ENCODE assay signal across 23 cellular contexts in the genomic region with DNA sequence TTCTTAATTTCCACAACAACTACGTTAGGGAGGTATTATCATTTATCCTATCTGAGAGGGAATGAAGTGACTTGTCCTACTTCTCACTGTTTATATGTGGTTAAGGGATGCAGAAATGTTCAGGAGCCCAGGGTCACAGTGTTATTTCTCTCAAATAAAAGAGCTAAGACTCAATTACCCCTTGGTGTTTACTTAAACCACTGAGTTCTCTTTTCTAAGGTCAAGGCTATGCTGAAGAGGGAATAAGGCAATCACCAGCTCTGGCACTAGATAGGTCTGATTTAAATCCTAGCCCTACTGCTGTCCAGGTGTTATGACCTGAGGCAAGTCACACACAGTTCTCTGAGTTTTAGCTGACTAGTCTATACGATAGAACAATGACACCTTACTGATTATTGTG. TPM values are rescaled to one million over a fixed set of nuclear protein-coding genes. Genes with fewer than 3 reads are reported as not detected.
DNase-seq lines count a peak whose midpoint lies in the region; ATAC-seq and TF ChIP-seq lines count a peak whose summit lies in the region.
"Had no signal": no experiment of that assay in that cellular context is flagged by ENCODE, and none has a peak within 500 bp of the region (broad histone marks: within the 10 kb centered on the region; RNA-seq: fewer than 3 reads in every experiment).

No MANE protein-coding gene starts in this region.

- intact Hi-C loops in activated CD8-positive, alpha-beta T cell treated with anti-CD3 and anti-CD28 coated beads for 36 hours (cut with micrococcal nuclease): no loop called here
- intact Hi-C loops in activated T-helper 1 cell treated with anti-CD3 and anti-CD28 coated beads, Interleukin-12 subunit alpha, Interleukin-12 subunit beta, Interleukin-2, Interleukin-4 antibody, amounts not matched to agents 30 ng/mL and 10 ng/mL and 1 ng/mL, durations not matched to agents 14 hours and 24 hours and 36 hours (cut with micrococcal nuclease): no loop called here
- intact Hi-C loops in left lung (cut with DNase I): no loop called here

- H3K9me3 Mint-ChIP-seq in activated CD8-positive, alpha-beta T cell treated with anti-CD3 and anti-CD28 coated beads, Interleukin-2, amount 10 ng/mL, durations not matched to agents 7 days and 5 days (ENCODE audit: insufficient read depth): no peaks in the 10 kb centered on the region
- no peaks in the 10 kb centered on the region for H3K9me3 Mint-ChIP-seq in activated CD8-positive, alpha-beta T cell treated with anti-CD3 and anti-CD28 coated beads for 36 hours
- no peaks in the 10 kb centered on the region for H3K9me3 Mint-ChIP-seq in activated T-helper 1 cell treated with anti-CD3 and anti-CD28 coated beads, Interleukin-12 subunit alpha, Interleukin-12 subunit beta, Interleukin-2, Interleukin-4 antibody, amounts not matched to agents 30 ng/mL and 10 ng/mL and 1 ng/mL, durations not matched to agents 14 hours and 24 hours and 36 hours
- no peaks in the 10 kb centered on the region for H3K9me3 Mint-ChIP-seq in type B pancreatic cell
- H3K9me3 Mint-ChIP-seq: HFFc6 had no signal

- peaks cover 0 to 33% of the 10 kb centered on the region in 2 donors for H3K4me1 ChIP-seq in left lung
- H3K4me1 ChIP-seq: A549, BE2C, HAP-1 had no signal

- CTCF ChIA-PET in activated CD8-positive, alpha-beta T cell treated with anti-CD3 and anti-CD28 coated beads, Interleukin-2, amount 10 ng/mL, durations not matched to agents 7 days and 5 days (lab: Charles Lee): interaction anchor here (0.5 to 2.2 kb wide), 2 partner anchors 13 to 40 kb away, joined by 3 to 5 read pairs; no protein-coding TSS in a partner anchor
- CTCF ChIA-PET in activated CD8-positive, alpha-beta T cell treated with anti-CD3 and anti-CD28 coated beads for 36 hours (lab: Charles Lee): interaction anchor here (1.0 to 1.2 kb wide), 3 partner anchors 19 to 350 kb away, joined by 3 read pairs; no protein-coding TSS in a partner anchor

- no peaks in the 10 kb centered on the region for H3K36me3 ChIP-seq in left lung
- H3K36me3 ChIP-seq: BE2C; BLaER1 treated with 17β-estradiol and CSF1 and Interleukin-3, amounts not matched to agents 10 nM and 100 nM; HAP-1 had no signal

- no peak overlapping the region for H3K4me3 Mint-ChIP-seq in activated CD8-positive, alpha-beta T cell treated with anti-CD3 and anti-CD28 coated beads, Interleukin-2, amount 10 ng/mL, durations not matched to agents 7 days and 5 days
- H3K4me3 Mint-ChIP-seq in activated CD8-positive, alpha-beta T cell treated with anti-CD3 and anti-CD28 coated beads for 36 hours: no peak overlapping the region
- H3K4me3 Mint-ChIP-seq in activated T-helper 1 cell treated with anti-CD3 and anti-CD28 coated beads, Interleukin-12 subunit alpha, Interleukin-12 subunit beta, Interleukin-2, Interleukin-4 antibody, amounts not matched to agents 30 ng/mL and 10 ng/mL and 1 ng/mL, durations not matched to agents 14 hours and 24 hours and 36 hours: no peak overlapping the region
- no peak overlapping the region for H3K4me3 Mint-ChIP-seq in type B pancreatic cell
- H3K4me3 Mint-ChIP-seq: CD4-positive, alpha-beta memory T cell; HFFc6 had no signal

- TF ChIP-seq CTCF in activated CD8-positive, alpha-beta T cell treated with anti-CD3 and anti-CD28 coated beads for 36 hours (IDR thresholded peaks at IDR 0.05): no peak
- TF ChIP-seq CTCF in left lung (IDR thresholded peaks at IDR 0.05) (no peak), type B pancreatic cell (conservative IDR thresholded peaks at IDR 0.05) (no peak)

- H3K9me3 ChIP-seq in left lung: no peaks in the 10 kb centered on the region
- H3K9me3 ChIP-seq: A549, BE2C, HAP-1 had no signal

- no peak for ATAC-seq in activated CD8-positive, alpha-beta T cell treated with anti-CD3 and anti-CD28 coated beads, Interleukin-2, amount 10 ng/mL, durations not matched to agents 7 days and 5 days
- no peak for ATAC-seq in activated CD8-positive, alpha-beta T cell treated with anti-CD3 and anti-CD28 coated beads for 36 hours
- ATAC-seq in left lung (peak; percentile 19), GM21529 (IDR thresholded peaks at IDR 0.05; ENCODE audit: unreplicated experiment) (no peak)
- ATAC-seq: A549 had no signal

- H3K27ac Mint-ChIP-seq in activated CD8-positive, alpha-beta T cell treated with anti-CD3 and anti-CD28 coated beads, Interleukin-2, amount 10 ng/mL, durations not matched to agents 7 days and 5 days: peak overlapping the region; percentile 5
- H3K27ac Mint-ChIP-seq in activated CD8-positive, alpha-beta T cell treated with anti-CD3 and anti-CD28 coated beads for 36 hours: no peak overlapping the region
- peak overlapping the region; percentile 41 for H3K27ac Mint-ChIP-seq in activated T-helper 1 cell treated with anti-CD3 and anti-CD28 coated beads, Interleukin-12 subunit alpha, Interleukin-12 subunit beta, Interleukin-2, Interleukin-4 antibody, amounts not matched to agents 30 ng/mL and 10 ng/mL and 1 ng/mL, durations not matched to agents 14 hours and 24 hours and 36 hours
- peak overlapping the region; percentile 26 for H3K27ac Mint-ChIP-seq in type B pancreatic cell
- H3K27ac Mint-ChIP-seq: CD4-positive, alpha-beta memory T cell; HFFc6 had no signal

- no peak overlapping the region for H3K4me3 ChIP-seq in left lung
- H3K4me3 ChIP-seq: A549; BLaER1 treated with 17β-estradiol and CSF1 and Interleukin-3, amounts not matched to agents 10 nM and 100 nM; HAP-1 had no signal

- H3K27ac ChIP-seq in left lung: no peak overlapping the region
- H3K27ac ChIP-seq: A549; BLaER1 treated with 17β-estradiol and CSF1 and Interleukin-3, amounts not matched to agents 10 nM and 100 nM had no signal

- DNase-seq in activated CD8-positive, alpha-beta T cell treated with anti-CD3 and anti-CD28 coated beads, Interleukin-2, amount 10 ng/mL, durations not matched to agents 7 days and 5 days: no peak
- DNase-seq in activated CD8-positive, alpha-beta T cell treated with anti-CD3 and anti-CD28 coated beads for 36 hours: no peak
- DNase-seq in activated T-helper 1 cell treated with anti-CD3 and anti-CD28 coated beads, Interleukin-12 subunit alpha, Interleukin-12 subunit beta, Interleukin-2, Interleukin-4 antibody, amounts not matched to agents 30 ng/mL and 10 ng/mL and 1 ng/mL, durations not matched to agents 14 hours and 24 hours and 36 hours (ENCODE audit: low spot score): no peak
- no peak for DNase-seq in left lung
- no peak for DNase-seq in type B pancreatic cell (ENCODE audit: extremely low spot score, unreplicated experiment)
- no peak for DNase-seq in superior temporal gyrus (ENCODE audit: extremely low spot score)
- no peak for DNase-seq in NCI-H82 (lab: John Stamatoyannopoulos, UW)
- DNase-seq: 8988T; ACHN; AML-193; BE2C; Calu3; CD4-positive, alpha-beta memory T cell; COR-L47; DMS53; DMS79 treated with DMSO at 0.1 percent for 48 hours; GF-D8; GOT3; HFFc6 had no signal

- H3K36me3 Mint-ChIP-seq in activated CD8-positive, alpha-beta T cell treated with anti-CD3 and anti-CD28 coated beads, Interleukin-2, amount 10 ng/mL, durations not matched to agents 7 days and 5 days (ENCODE audit: low read depth): peaks cover 15% of the 10 kb centered on the region
- no peaks in the 10 kb centered on the region for H3K36me3 Mint-ChIP-seq in activated CD8-positive, alpha-beta T cell treated with anti-CD3 and anti-CD28 coated beads for 36 hours (ENCODE audit: low read depth)
- peaks cover 7% of the 10 kb centered on the region for H3K36me3 Mint-ChIP-seq in activated T-helper 1 cell treated with anti-CD3 and anti-CD28 coated beads, Interleukin-12 subunit alpha, Interleukin-12 subunit beta, Interleukin-2, Interleukin-4 antibody, amounts not matched to agents 30 ng/mL and 10 ng/mL and 1 ng/mL, durations not matched to agents 14 hours and 24 hours and 36 hours (ENCODE audit: low read depth)
- H3K36me3 Mint-ChIP-seq in type B pancreatic cell: no peaks in the 10 kb centered on the region
- H3K36me3 Mint-ChIP-seq: CD4-positive, alpha-beta memory T cell had no signal

- H3K27me3 ChIP-seq in left lung: no peaks in the 10 kb centered on the region
- H3K27me3 ChIP-seq: BE2C; BLaER1 treated with 17β-estradiol and CSF1 and Interleukin-3, amounts not matched to agents 10 nM and 100 nM had no signal

- POLR2A ChIA-PET in activated CD8-positive, alpha-beta T cell treated with anti-CD3 and anti-CD28 coated beads, Interleukin-2, amount 10 ng/mL, durations not matched to agents 7 days and 5 days (lab: Charles Lee): interaction anchor here (2.4 kb wide), 1 partner anchor 35 kb away, joined by 7 read pairs; the partner anchor contains the start of gene BCL6
- POLR2A ChIA-PET in activated CD8-positive, alpha-beta T cell treated with anti-CD3 and anti-CD28 coated beads for 36 hours (lab: Charles Lee): interaction anchor here (0.6 to 1.1 kb wide), 2 partner anchors 35 to 285 kb away, joined by 3 to 4 read pairs; no protein-coding TSS in a partner anchor

- H3K27me3 Mint-ChIP-seq in activated CD8-positive, alpha-beta T cell treated with anti-CD3 and anti-CD28 coated beads, Interleukin-2, amount 10 ng/mL, durations not matched to agents 7 days and 5 days (ENCODE audit: low read depth): no peaks in the 10 kb centered on the region
- H3K27me3 Mint-ChIP-seq in activated CD8-positive, alpha-beta T cell treated with anti-CD3 and anti-CD28 coated beads for 36 hours: peaks cover 2% of the 10 kb centered on the region
- no peaks in the 10 kb centered on the region for H3K27me3 Mint-ChIP-seq in activated T-helper 1 cell treated with anti-CD3 and anti-CD28 coated beads, Interleukin-12 subunit alpha, Interleukin-12 subunit beta, Interleukin-2, Interleukin-4 antibody, amounts not matched to agents 30 ng/mL and 10 ng/mL and 1 ng/mL, durations not matched to agents 14 hours and 24 hours and 36 hours (ENCODE audit: insufficient read depth)
- H3K27me3 Mint-ChIP-seq in type B pancreatic cell: peaks cover 3% of the 10 kb centered on the region

- H3K4me1 Mint-ChIP-seq in activated CD8-positive, alpha-beta T cell treated with anti-CD3 and anti-CD28 coated beads, Interleukin-2, amount 10 ng/mL, durations not matched to agents 7 days and 5 days (ENCODE audit: low read depth): peaks cover 42% of the 10 kb centered on the region
- peaks cover 36% of the 10 kb centered on the region for H3K4me1 Mint-ChIP-seq in activated CD8-positive, alpha-beta T cell treated with anti-CD3 and anti-CD28 coated beads for 36 hours (ENCODE audit: low read depth)
- peaks cover 58% of the 10 kb centered on the region for H3K4me1 Mint-ChIP-seq in activated T-helper 1 cell treated with anti-CD3 and anti-CD28 coated beads, Interleukin-12 subunit alpha, Interleukin-12 subunit beta, Interleukin-2, Interleukin-4 antibody, amounts not matched to agents 30 ng/mL and 10 ng/mL and 1 ng/mL, durations not matched to agents 14 hours and 24 hours and 36 hours (ENCODE audit: low read depth)
- peaks cover 4% of the 10 kb centered on the region for H3K4me1 Mint-ChIP-seq in type B pancreatic cell (ENCODE audit: unreplicated experiment)

RNA-seq across cellular contexts. Expression of gene BCL6, which starts 35.7 kb away (rescaled TPM):
- total RNA-seq in activated CD8-positive, alpha-beta T cell treated with anti-CD3 and anti-CD28 coated beads, Interleukin-2, amount 10 ng/mL, durations not matched to agents 7 days and 5 days: 10 to 100 TPM; 11.8 to 12.6 TPM
- 10 to 100 TPM; 13.7 to 14.0 TPM for total RNA-seq in activated CD8-positive, alpha-beta T cell treated with anti-CD3 and anti-CD28 coated beads for 36 hours
- total RNA-seq in activated T-helper 1 cell treated with anti-CD3 and anti-CD28 coated beads, Interleukin-12 subunit alpha, Interleukin-12 subunit beta, Interleukin-2, Interleukin-4 antibody, amounts not matched to agents 30 ng/mL and 10 ng/mL and 1 ng/mL, durations not matched to agents 14 hours and 24 hours and 36 hours: 38.8 and 42.1 TPM in 2 replicates
- total RNA-seq in left lung: 100 to 1,000 TPM in 1 of 2 donors, 10 to 100 TPM in 1; 79.9 to 160 TPM
- 27.3 and 32.4 TPM in 2 replicates for total RNA-seq in type B pancreatic cell (ENCODE audit: low replicate concordance)
